8 cellular contexts compared by ENCODE assay signal in genomic region chr19:53927745-53928144, GRCh38. TPM values are rescaled to one million over a fixed set of nuclear protein-coding genes. Genes with fewer than 3 reads are reported as not detected.
DNase-seq lines count a peak whose midpoint lies in the region; ATAC-seq and TF ChIP-seq lines count a peak whose summit lies in the region.

No MANE protein-coding gene starts in this region.

- no peaks in the 10 kb centered on the region for H3K36me3 ChIP-seq in SJCRH30
- no peaks in the 10 kb centered on the region for H3K36me3 ChIP-seq in upper lobe of right lung
- H3K36me3 ChIP-seq in tibial artery, result no peaks in the 10 kb centered on the region

- H3K4me1 ChIP-seq in SJCRH30 (no peaks in the 10 kb centered on the region), upper lobe of right lung (no peaks in the 10 kb centered on the region), tibial artery (no peaks in the 10 kb centered on the region)

- ATAC-seq in upper lobe of right lung (peak; percentile 30), GM18867 (IDR thresholded peaks at IDR 0.05; ENCODE audit: unreplicated experiment) (no peak)

- H3K27me3 ChIP-seq in SJCRH30 (no peaks in the 10 kb centered on the region), upper lobe of right lung (no peaks in the 10 kb centered on the region), tibial artery (no peaks in the 10 kb centered on the region)

- peak; percentile 3 to 21 for DNase-seq in stimulated activated CD4-positive, alpha-beta T cell treated with anti-CD3 and anti-CD28 coated beads, Interleukin-1b, Interleukin-23, amount 100 ng/mL, for 4 hours (ENCODE audit: low read depth in 2 of 2)
- DNase-seq in stimulated activated CD4-positive, alpha-beta T cell treated with anti-CD3 and anti-CD28 coated beads, Interleukin-12 subunit alpha, Interleukin-12 subunit beta, amount 100 ng/mL, for 4 hours, result no peak
- DNase-seq in SJCRH30 (peak; percentile 63 to 73), epithelial cell of esophagus (ENCODE audit: low read depth) (peak; percentile 54), upper lobe of right lung (no peak), tibial artery (no peak), NCI-H1436 (lab: John Stamatoyannopoulos, UW) (no peak)

- intact Hi-C loops in upper lobe of right lung (cut with DNase I) (no loop called here), tibial artery (cut with DNase I; ENCODE audit: low total_unique reads) (no loop called here)

- H3K27ac ChIP-seq in SJCRH30 (no peak overlapping the region), upper lobe of right lung (no peak overlapping the region), tibial artery (no peak overlapping the region)

- H3K9me3 ChIP-seq in SJCRH30 (replicated peaks) (no peaks in the 10 kb centered on the region), upper lobe of right lung (no peaks in the 10 kb centered on the region), tibial artery (no peaks in the 10 kb centered on the region)

- TF ChIP-seq CTCF in epithelial cell of esophagus (IDR thresholded peaks at IDR 0.05; ENCODE audit: insufficient read depth, low read depth, low read length, missing control alignments) (no peak), upper lobe of right lung (IDR thresholded peaks at IDR 0.05) (no peak), tibial artery (IDR thresholded peaks at IDR 0.05) (no peak)

- H3K4me3 ChIP-seq in SJCRH30 (no peak overlapping the region), epithelial cell of esophagus (ENCODE audit: low read length) (no peak overlapping the region), upper lobe of right lung (no peak overlapping the region), tibial artery (no peak overlapping the region)

RNA-seq across cellular contexts. Expression of gene CACNG7, which starts 18.7 kb away (rescaled TPM):
- not detected in 2 replicates for total RNA-seq in SJCRH30 (2014; rRNA removed; shearing (Covaris generic))
- not detected for total RNA-seq in upper lobe of right lung

RNA-seq across cellular contexts. Expression of gene CACNG8, which starts 35.0 kb away (rescaled TPM):
- total RNA-seq in SJCRH30 (2014; rRNA removed; shearing (Covaris generic)), result not detected in 2 replicates
- total RNA-seq in upper lobe of right lung, result 0.12 TPM

RNA-seq across cellular contexts. Expression of gene PRKCG, which starts 45.7 kb away (rescaled TPM):
- 0.06 TPM in 1 of 2 replicates, not detected in the other for total RNA-seq in SJCRH30 (2014; rRNA removed; shearing (Covaris generic))
- total RNA-seq in upper lobe of right lung, result not detected

Comparison
In these comparisons a context has a peak if more than half of its experiments do, and no peak if none do; other contexts are left out.
1. DNase-seq: peak in stimulated activated CD4-positive, alpha-beta T cell treated with anti-CD3 and anti-CD28 coated beads, Interleukin-1b, Interleukin-23, amount 100 ng/mL, for 4 hours (2 of 2), SJCRH30 (2 of 2) and epithelial cell of esophagus (single experiment); none in stimulated activated CD4-positive, alpha-beta T cell treated with anti-CD3 and anti-CD28 coated beads, Interleukin-12 subunit alpha, Interleukin-12 subunit beta, amount 100 ng/mL, for 4 hours (single experiment), upper lobe of right lung (single experiment), tibial artery (0 of 2) and NCI-H1436 (single experiment).